ENCODE assay signal across 2 cellular contexts in the genomic region with DNA sequence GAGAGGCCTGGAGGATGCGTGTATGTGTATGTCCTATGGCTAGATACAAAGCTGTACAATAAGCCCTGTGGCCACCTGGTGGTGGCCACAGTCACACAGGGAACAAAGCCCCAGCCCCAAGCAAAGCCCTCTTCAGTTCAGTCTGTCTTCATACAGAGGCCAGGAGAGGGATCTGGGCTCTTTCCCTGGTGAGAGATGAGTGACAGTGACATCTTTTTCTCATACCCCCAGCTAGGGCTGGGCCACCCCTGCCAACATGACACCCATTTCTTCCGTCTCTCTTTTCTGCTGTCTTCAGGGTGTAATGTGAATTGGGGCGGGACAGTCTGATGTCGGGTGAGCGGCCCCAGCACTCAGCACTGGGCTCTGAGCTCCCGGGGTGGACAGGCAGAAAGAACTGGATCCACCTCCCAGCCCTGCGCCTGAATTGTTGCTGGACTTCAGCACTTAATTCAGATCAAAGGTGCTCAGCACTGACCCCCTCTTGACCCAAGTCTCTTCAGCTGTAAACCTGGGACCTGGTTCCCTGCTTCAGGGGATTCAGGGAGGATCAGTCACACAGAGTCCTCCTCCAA.
TF ChIP-seq lines count a peak whose summit lies in the region.

No MANE protein-coding gene starts in this region.

TF ChIP-seq in H1, 55 proteins besides CTCF, POLR2A, EP300 and RAD21:
- TF ChIP-seq, protein P1, sequence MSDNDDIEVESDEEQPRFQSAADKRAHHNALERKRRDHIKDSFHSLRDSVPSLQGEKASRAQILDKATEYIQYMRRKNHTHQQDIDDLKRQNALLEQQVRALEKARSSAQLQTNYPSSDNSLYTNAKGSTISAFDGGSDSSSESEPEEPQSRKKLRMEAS (IDR thresholded peaks at IDR 0.05) = no peak
- TF ChIP-seq TBP (IDR thresholded peaks at IDR 0.05; ENCODE audit: low read depth, low read length) (no peak), TEAD4 (IDR thresholded peaks at IDR 0.05; ENCODE audit: low read depth, low read length) (no peak), KDM4A (IDR thresholded peaks at IDR 0.05; ENCODE audit: low read depth, low read length, severe bottlenecking) (no peak)

TF ChIP-seq in GM23338, 12 proteins besides CTCF, POLR2A, EP300 and RAD21:
- TF ChIP-seq EZH2 (IDR thresholded peaks at IDR 0.05; ENCODE audit: low read depth, unreplicated experiment) = no peak
- TF ChIP-seq, protein P2, sequence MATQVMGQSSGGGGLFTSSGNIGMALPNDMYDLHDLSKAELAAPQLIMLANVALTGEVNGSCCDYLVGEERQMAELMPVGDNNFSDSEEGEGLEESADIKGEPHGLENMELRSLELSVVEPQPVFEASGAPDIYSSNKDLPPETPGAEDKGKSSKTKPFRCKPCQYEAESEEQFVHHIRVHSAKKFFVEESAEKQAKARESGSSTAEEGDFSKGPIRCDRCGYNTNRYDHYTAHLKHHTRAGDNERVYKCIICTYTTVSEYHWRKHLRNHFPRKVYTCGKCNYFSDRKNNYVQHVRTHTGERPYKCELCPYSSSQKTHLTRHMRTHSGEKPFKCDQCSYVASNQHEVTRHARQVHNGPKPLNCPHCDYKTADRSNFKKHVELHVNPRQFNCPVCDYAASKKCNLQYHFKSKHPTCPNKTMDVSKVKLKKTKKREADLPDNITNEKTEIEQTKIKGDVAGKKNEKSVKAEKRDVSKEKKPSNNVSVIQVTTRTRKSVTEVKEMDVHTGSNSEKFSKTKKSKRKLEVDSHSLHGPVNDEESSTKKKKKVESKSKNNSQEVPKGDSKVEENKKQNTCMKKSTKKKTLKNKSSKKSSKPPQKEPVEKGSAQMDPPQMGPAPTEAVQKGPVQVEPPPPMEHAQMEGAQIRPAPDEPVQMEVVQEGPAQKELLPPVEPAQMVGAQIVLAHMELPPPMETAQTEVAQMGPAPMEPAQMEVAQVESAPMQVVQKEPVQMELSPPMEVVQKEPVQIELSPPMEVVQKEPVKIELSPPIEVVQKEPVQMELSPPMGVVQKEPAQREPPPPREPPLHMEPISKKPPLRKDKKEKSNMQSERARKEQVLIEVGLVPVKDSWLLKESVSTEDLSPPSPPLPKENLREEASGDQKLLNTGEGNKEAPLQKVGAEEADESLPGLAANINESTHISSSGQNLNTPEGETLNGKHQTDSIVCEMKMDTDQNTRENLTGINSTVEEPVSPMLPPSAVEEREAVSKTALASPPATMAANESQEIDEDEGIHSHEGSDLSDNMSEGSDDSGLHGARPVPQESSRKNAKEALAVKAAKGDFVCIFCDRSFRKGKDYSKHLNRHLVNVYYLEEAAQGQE (IDR thresholded peaks at IDR 0.05; ENCODE audit: unreplicated experiment) = no peak
- no peak for TF ChIP-seq CREB1 (CRISPR knock-in tag; IDR thresholded peaks at IDR 0.05; ENCODE audit: low read depth)
- TF ChIP-seq, protein P3, sequence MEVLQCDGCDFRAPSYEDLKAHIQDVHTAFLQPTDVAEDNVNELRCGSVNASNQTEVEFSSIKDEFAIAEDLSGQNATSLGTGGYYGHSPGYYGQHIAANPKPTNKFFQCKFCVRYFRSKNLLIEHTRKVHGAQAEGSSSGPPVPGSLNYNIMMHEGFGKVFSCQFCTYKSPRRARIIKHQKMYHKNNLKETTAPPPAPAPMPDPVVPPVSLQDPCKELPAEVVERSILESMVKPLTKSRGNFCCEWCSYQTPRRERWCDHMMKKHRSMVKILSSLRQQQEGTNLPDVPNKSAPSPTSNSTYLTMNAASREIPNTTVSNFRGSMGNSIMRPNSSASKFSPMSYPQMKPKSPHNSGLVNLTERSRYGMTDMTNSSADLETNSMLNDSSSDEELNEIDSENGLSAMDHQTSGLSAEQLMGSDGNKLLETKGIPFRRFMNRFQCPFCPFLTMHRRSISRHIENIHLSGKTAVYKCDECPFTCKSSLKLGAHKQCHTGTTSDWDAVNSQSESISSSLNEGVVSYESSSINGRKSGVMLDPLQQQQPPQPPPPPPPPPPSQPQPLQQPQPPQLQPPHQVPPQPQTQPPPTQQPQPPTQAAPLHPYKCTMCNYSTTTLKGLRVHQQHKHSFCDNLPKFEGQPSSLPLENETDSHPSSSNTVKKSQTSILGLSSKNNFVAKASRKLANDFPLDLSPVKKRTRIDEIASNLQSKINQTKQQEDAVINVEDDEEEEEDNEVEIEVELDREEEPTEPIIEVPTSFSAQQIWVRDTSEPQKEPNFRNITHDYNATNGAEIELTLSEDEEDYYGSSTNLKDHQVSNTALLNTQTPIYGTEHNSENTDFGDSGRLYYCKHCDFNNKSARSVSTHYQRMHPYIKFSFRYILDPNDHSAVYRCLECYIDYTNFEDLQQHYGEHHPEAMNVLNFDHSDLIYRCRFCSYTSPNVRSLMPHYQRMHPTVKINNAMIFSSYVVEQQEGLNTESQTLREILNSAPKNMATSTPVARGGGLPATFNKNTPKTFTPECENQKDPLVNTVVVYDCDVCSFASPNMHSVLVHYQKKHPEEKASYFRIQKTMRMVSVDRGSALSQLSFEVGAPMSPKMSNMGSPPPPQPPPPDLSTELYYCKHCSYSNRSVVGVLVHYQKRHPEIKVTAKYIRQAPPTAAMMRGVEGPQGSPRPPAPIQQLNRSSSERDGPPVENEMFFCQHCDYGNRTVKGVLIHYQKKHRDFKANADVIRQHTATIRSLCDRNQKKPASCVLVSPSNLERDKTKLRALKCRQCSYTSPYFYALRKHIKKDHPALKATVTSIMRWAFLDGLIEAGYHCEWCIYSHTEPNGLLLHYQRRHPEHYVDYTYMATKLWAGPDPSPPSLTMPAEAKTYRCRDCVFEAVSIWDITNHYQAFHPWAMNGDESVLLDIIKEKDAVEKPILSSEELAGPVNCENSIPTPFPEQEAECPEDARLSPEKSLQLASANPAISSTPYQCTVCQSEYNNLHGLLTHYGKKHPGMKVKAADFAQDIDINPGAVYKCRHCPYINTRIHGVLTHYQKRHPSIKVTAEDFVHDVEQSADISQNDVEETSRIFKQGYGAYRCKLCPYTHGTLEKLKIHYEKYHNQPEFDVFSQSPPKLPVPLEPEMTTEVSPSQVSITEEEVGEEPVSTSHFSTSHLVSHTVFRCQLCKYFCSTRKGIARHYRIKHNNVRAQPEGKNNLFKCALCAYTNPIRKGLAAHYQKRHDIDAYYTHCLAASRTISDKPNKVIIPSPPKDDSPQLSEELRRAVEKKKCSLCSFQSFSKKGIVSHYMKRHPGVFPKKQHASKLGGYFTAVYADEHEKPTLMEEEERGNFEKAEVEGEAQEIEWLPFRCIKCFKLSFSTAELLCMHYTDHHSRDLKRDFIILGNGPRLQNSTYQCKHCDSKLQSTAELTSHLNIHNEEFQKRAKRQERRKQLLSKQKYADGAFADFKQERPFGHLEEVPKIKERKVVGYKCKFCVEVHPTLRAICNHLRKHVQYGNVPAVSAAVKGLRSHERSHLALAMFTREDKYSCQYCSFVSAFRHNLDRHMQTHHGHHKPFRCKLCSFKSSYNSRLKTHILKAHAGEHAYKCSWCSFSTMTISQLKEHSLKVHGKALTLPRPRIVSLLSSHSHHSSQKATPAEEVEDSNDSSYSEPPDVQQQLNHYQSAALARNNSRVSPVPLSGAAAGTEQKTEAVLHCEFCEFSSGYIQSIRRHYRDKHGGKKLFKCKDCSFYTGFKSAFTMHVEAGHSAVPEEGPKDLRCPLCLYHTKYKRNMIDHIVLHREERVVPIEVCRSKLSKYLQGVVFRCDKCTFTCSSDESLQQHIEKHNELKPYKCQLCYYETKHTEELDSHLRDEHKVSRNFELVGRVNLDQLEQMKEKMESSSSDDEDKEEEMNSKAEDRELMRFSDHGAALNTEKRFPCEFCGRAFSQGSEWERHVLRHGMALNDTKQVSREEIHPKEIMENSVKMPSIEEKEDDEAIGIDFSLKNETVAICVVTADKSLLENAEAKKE (CRISPR knock-in tag; IDR thresholded peaks at IDR 0.05) = no peak
- no peak for TF ChIP-seq POLR2AphosphoS5 (IDR thresholded peaks at IDR 0.05; ENCODE audit: low read depth)
- TF ChIP-seq ZNF114 (CRISPR knock-in tag; IDR thresholded peaks at IDR 0.05) = no peak
- no peak for TF ChIP-seq NANOG (IDR thresholded peaks at IDR 0.05; ENCODE audit: borderline replicate concordance)
- TF ChIP-seq JUNB (IDR thresholded peaks at IDR 0.05; ENCODE audit: unreplicated experiment) = no peak
- TF ChIP-seq STAT1 (IDR thresholded peaks at IDR 0.05; ENCODE audit: unreplicated experiment) = no peak
- TF ChIP-seq, protein P4, sequence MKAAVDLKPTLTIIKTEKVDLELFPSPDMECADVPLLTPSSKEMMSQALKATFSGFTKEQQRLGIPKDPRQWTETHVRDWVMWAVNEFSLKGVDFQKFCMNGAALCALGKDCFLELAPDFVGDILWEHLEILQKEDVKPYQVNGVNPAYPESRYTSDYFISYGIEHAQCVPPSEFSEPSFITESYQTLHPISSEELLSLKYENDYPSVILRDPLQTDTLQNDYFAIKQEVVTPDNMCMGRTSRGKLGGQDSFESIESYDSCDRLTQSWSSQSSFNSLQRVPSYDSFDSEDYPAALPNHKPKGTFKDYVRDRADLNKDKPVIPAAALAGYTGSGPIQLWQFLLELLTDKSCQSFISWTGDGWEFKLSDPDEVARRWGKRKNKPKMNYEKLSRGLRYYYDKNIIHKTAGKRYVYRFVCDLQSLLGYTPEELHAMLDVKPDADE (IDR thresholded peaks at IDR 0.05) = no peak
- no peak for TF ChIP-seq ZNF331 (CRISPR knock-in tag; IDR thresholded peaks at IDR 0.05; ENCODE audit: low read depth)
- no peak for TF ChIP-seq EZH2phosphoT487 (IDR thresholded peaks at IDR 0.05; ENCODE audit: unreplicated experiment)
